In genomic region chr7:2313450-2314208, GRCh38 we compare ENCODE assay signal across 8 cellular contexts. TPM values are rescaled to one million over a fixed set of nuclear protein-coding genes. Genes with fewer than 3 reads are reported as not detected.
DNase-seq lines count a peak whose midpoint lies in the region; ATAC-seq and TF ChIP-seq lines count a peak whose summit lies in the region.

No MANE protein-coding gene starts in this region.

- intact Hi-C loops in HCT116 (cut with micrococcal nuclease), result loop anchor here (2.0 kb wide), 1 partner anchor 41 kb away; the partner anchor contains the start of gene EIF3B
- intact Hi-C loops in PC-9 (cut with micrococcal nuclease; ENCODE audit: unreplicated experiment), result loop anchor here (1.0 to 5.0 kb wide), 4 partner anchors 39 to 209 kb away; partner anchors contain the start of gene EIF3B
- intact Hi-C loops in aorta (cut with DNase I), result loop anchor here in 1 of 2 donors (2.0 kb wide), 1 partner anchor 41 kb away; the partner anchor contains the start of gene EIF3B

- ATAC-seq in HCT116 (peak; percentile 13), aorta (ENCODE audit: low FRiP score) (peak; percentile 40)

- H3K4me3 ChIP-seq in HCT116 (replicated peaks in 1 of 2; ENCODE audit: low read depth in 1 of 2, low read length in 2 of 2) (peak overlapping the region; percentile 81 to 84), PC-9 (peak overlapping the region; percentile 72), duodenal mucosa (ENCODE audit: low read depth in 1 of 2, low read length in 2 of 2) (peak overlapping the region; percentile 79 to 87), aorta (ENCODE audit: low read length in 2 of 2) (peak overlapping the region; percentile 44 to 62)

- no peaks in the 10 kb centered on the region for H3K36me3 ChIP-seq in HCT116 (ENCODE audit: control insufficient read depth in 1 of 2, insufficient read depth in 2 of 2, low read length in 2 of 2)
- no peaks in the 10 kb centered on the region for H3K36me3 ChIP-seq in PC-9 (ENCODE audit: low read depth)
- no peaks in the 10 kb centered on the region for H3K36me3 ChIP-seq in duodenal mucosa (ENCODE audit: control insufficient read depth in 1 of 2, insufficient read depth in 2 of 2, low read length in 2 of 2)
- H3K36me3 ChIP-seq in aorta (ENCODE audit: control insufficient read depth in 1 of 2, insufficient read depth in 2 of 2, low read length in 1 of 2), result no peaks in the 10 kb centered on the region

- RAD21 ChIA-PET in HCT116 (lab: Charles Lee; ENCODE audit: low non-redundant PET in 1 of 2, low total read pairs in 2 of 2, uncharacterized antibody in 2 of 2, unreplicated experiment in 2 of 2), result no interaction called here

- H3K27ac ChIP-seq in HCT116 (ENCODE audit: low read depth, low read length) (peak overlapping the region; percentile 36; the same call in 1 of the 2 replicates), PC-9 (no peak overlapping the region), duodenal mucosa (ENCODE audit: low read depth, low read length) (peak overlapping the region; percentile 87), aorta (ENCODE audit: low read depth in 1 of 2, low read length in 2 of 2) (no peak overlapping the region)

- H3K27me3 ChIP-seq in HCT116 (ENCODE audit: insufficient read depth, low read length) (no peaks in the 10 kb centered on the region), PC-9 (ENCODE audit: insufficient read depth, low read depth) (no peaks in the 10 kb centered on the region), duodenal mucosa (ENCODE audit: control insufficient read depth in 1 of 2, insufficient read depth in 2 of 2, low read length in 2 of 2) (no peaks in the 10 kb centered on the region), aorta (ENCODE audit: control insufficient read depth in 1 of 2, insufficient read depth in 2 of 2, low read length in 1 of 2) (no peaks in the 10 kb centered on the region)

- no peak for TF ChIP-seq RAD21 in HCT116 (IDR thresholded peaks at IDR 0.05; ENCODE audit: low read depth)

- no peaks in the 10 kb centered on the region for H3K9me2 ChIP-seq in HCT116 (ENCODE audit: insufficient read depth)
- no peaks in the 10 kb centered on the region for H3K9me2 ChIP-seq in PC-9 (ENCODE audit: insufficient read depth)

- TF ChIP-seq CTCF in HCT116 (IDR thresholded peaks at IDR 0.05 in 2 of 3, conservative IDR thresholded peaks at IDR 0.05 in 1 of 3; ENCODE audit: borderline replicate concordance in 1 of 3, insufficient read depth in 1 of 3, low read depth in 2 of 3, low read length in 2 of 3), result no peak
- no peak for TF ChIP-seq CTCF in PC-9 (conservative IDR thresholded peaks at IDR 0.05)

- CTCF ChIA-PET in HCT116 (lab: Charles Lee) (no interaction called here), PC-9 (lab: Charles Lee) (interaction anchor here (0.7 kb wide), 1 partner anchor 44 kb away, joined by 4 read pairs; no protein-coding TSS in a partner anchor)

- H4K20me1 ChIP-seq in HCT116 (ENCODE audit: insufficient read depth) (no peaks in the 10 kb centered on the region), PC-9 (ENCODE audit: insufficient read depth) (no peaks in the 10 kb centered on the region)

- H2AFZ ChIP-seq in HCT116 (ENCODE audit: low read depth, low read length, poor library complexity, severe bottlenecking), result no peak overlapping the region
- peak overlapping the region; percentile 86 for H2AFZ ChIP-seq in PC-9

- H3K9me3 ChIP-seq in HCT116 (ENCODE audit: control insufficient read depth in 1 of 2, insufficient read depth in 1 of 2, low read depth in 1 of 2, low read length in 2 of 2) (no peaks in the 10 kb centered on the region), PC-9 (ENCODE audit: insufficient read depth, low read depth) (no peaks in the 10 kb centered on the region), duodenal mucosa (ENCODE audit: control insufficient read depth in 1 of 2, low read length in 2 of 2) (no peaks in the 10 kb centered on the region), aorta (ENCODE audit: control insufficient read depth, low read length) (no peaks in the 10 kb centered on the region)

- H3K9ac ChIP-seq in HCT116 (ENCODE audit: low read length), result peak overlapping the region; percentile 86
- H3K9ac ChIP-seq in duodenal mucosa (ENCODE audit: low read depth in 1 of 2, low read length in 2 of 2), result peak overlapping the region; percentile 81 to 88

- BruUV-seq in HCT116 (replicated peaks; lab: Mats Ljungman, UMichigan) (no TSS peak), PC-9 (replicated peaks; lab: Mats Ljungman, UMichigan) (TSS peak; percentile 36)

- peaks cover 22% of the 10 kb centered on the region; the same call in 1 of the 2 replicates for H3F3A ChIP-seq in PC-9 (ENCODE audit: insufficient read depth, low read depth)

- H3K4me2 ChIP-seq in HCT116 (ENCODE audit: low read length) (peak overlapping the region; percentile 98), PC-9 (peak overlapping the region; percentile 72)

- peaks cover 42% of the 10 kb centered on the region for H3K79me2 ChIP-seq in HCT116 (ENCODE audit: insufficient read depth, low read length)
- peaks cover 31% of the 10 kb centered on the region for H3K79me2 ChIP-seq in PC-9 (ENCODE audit: low read depth)

- peaks cover 16 to 48% of the 10 kb centered on the region in 2 experiments for H3K4me1 ChIP-seq in HCT116 (ENCODE audit: control insufficient read depth in 1 of 2, insufficient read depth in 2 of 2, low read length in 2 of 2)
- 0 out of 2 replicates have a peak, but pooled peaks cover 4% of the 10 kb centered on the region for H3K4me1 ChIP-seq in PC-9 (replicated peaks; ENCODE audit: insufficient read depth)
- H3K4me1 ChIP-seq in duodenal mucosa (ENCODE audit: control insufficient read depth in 1 of 2, insufficient read depth in 2 of 2, low read length in 2 of 2), result peaks cover 0 to 7% of the 10 kb centered on the region in 2 donors
- H3K4me1 ChIP-seq in aorta (ENCODE audit: control insufficient read depth in 1 of 2, insufficient read depth in 2 of 2, low read length in 2 of 2), result no peaks in the 10 kb centered on the region

- POLR2A ChIA-PET in HCT116 (lab: Charles Lee) (no interaction called here), PC-9 (lab: Charles Lee; ENCODE audit: unreplicated experiment) (interaction anchor here (0.5 kb wide), 1 partner anchor 65 kb away, joined by 6 read pairs; no protein-coding TSS in a partner anchor)

- TF ChIP-seq POLR2A in HCT116 (IDR thresholded peaks at IDR 0.05; ENCODE audit: borderline replicate concordance, extremely low read depth, insufficient read depth, insufficient read length), result no peak

- DNase-seq in EH (ENCODE audit: low read depth) (peak; percentile 41), HCT116 (ENCODE audit: low read depth, low spot score) (no peak), PC-9 (peak in 1 of 2 experiments; percentile 42), mesenteric fat pad (ENCODE audit: low spot score) (peak; percentile 90), aorta (peak; percentile 65 to 83), superior temporal gyrus (ENCODE audit: extremely low spot score) (no peak)
- no peak for DNase-seq in stimulated activated CD4-positive, alpha-beta T cell treated with anti-CD3 and anti-CD28 coated beads, Interleukin-4, amount 100 ng/mL, for 24 hours

- 25 to 31% methylated on average over 34 to 42 of the region's 42 CpGs for WGBS in aorta, 2 donors

TF ChIP-seq in HCT116, 20 proteins besides CTCF, POLR2A, EP300 and RAD21 (continues in another document):
- TF ChIP-seq ELF1 (IDR thresholded peaks at IDR 0.05; ENCODE audit: borderline replicate concordance, low read depth), result no peak
- no peak for TF ChIP-seq EZH2phosphoT487 (IDR thresholded peaks at IDR 0.05; ENCODE audit: borderline replicate concordance)
- TF ChIP-seq EZH2 (IDR thresholded peaks at IDR 0.05), result no peak
- TF ChIP-seq SP1 (IDR thresholded peaks at IDR 0.05; ENCODE audit: low read depth), result no peak
- TF ChIP-seq FOSL1 (IDR thresholded peaks at IDR 0.05; ENCODE audit: low read depth), result no peak
- TF ChIP-seq POLR2AphosphoS5 (IDR thresholded peaks at IDR 0.05; ENCODE audit: low read depth, low read length), result no peak
- TF ChIP-seq JUND (IDR thresholded peaks at IDR 0.05), result no peak
- TF ChIP-seq REST (IDR thresholded peaks at IDR 0.05; ENCODE audit: low read depth), result no peak
- no peak for TF ChIP-seq CEBPB (IDR thresholded peaks at IDR 0.05; ENCODE audit: low read depth)
- no peak for TF ChIP-seq ZFX (IDR thresholded peaks at IDR 0.05)
- no peak for TF ChIP-seq EGR1 (IDR thresholded peaks at IDR 0.05; ENCODE audit: low read depth)
- TF ChIP-seq SRF (IDR thresholded peaks at IDR 0.05; ENCODE audit: low read depth), result no peak

RNA-seq across cellular contexts. Expression of gene SNX8, which starts 0.6 kb away (rescaled TPM):
- total RNA-seq in HCT116 (2021; ENCODE audit: unreplicated experiment) (41.7 TPM), PC-9 (2021) (73.9 and 102 TPM in 2 replicates), mesenteric fat pad (69.0 TPM), aorta (10 to 100 TPM; 25.9 to 26.5 TPM)
- 45.3 and 48.3 TPM in 2 replicates for polyA plus RNA-seq in HCT116 (2012)
- 10 to 100 TPM in 1 of 2 donors, 1 to 10 TPM in 1; 4.1 to 15.8 TPM for polyA plus RNA-seq in aorta

RNA-seq across cellular contexts. Expression of gene EIF3B, which starts 41.0 kb away (rescaled TPM):
- total RNA-seq in HCT116 (2021; ENCODE audit: unreplicated experiment) (324 TPM), PC-9 (2021) (299 and 302 TPM in 2 replicates), mesenteric fat pad (150 TPM), aorta (10 to 100 TPM; 84.7 to 95.2 TPM)
- 184 and 204 TPM in 2 replicates for polyA plus RNA-seq in HCT116 (2012)
- polyA plus RNA-seq in aorta, result 10 to 100 TPM; 28.7 to 84.7 TPM

Comparison
In these comparisons a context has a peak if more than half of its experiments do, and no peak if none do; other contexts are left out.
1. DNase-seq: peak in EH (single experiment), mesenteric fat pad (single experiment) and aorta (2 of 2); none in HCT116 (single experiment), stimulated activated CD4-positive, alpha-beta T cell treated with anti-CD3 and anti-CD28 coated beads, Interleukin-4, amount 100 ng/mL, for 24 hours (single experiment) and superior temporal gyrus (single experiment).
2. H3K27ac ChIP-seq: peak in HCT116 (single experiment) and duodenal mucosa (single experiment); none in PC-9 (single experiment) and aorta (0 of 2).
3. Peak in every context shown above with its lines, with median percentiles within 50 percentile points of each other: H3K4me3 ChIP-seq.